ENCODE assay signal across 5 cellular contexts in the genomic region with DNA sequence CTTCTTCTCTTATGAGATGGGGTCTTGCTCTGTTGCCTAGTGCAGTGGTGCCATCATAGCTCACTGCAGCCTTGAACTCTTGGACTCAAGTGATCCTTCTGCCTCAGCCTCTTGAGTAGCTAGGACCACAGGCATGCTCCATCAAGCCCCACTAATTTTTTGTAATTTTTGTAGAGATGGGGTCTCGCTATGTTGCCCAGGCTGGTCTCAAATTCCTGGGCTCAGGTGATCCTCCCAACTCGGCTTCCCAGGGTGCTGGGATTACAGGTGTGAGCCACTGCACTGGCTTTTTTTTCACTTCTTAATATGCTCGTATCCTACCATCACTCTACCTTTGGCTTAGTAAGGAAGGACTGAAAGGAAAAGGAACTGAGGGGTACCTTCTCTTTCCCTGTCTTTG. TPM values are rescaled to one million over a fixed set of nuclear protein-coding genes. Genes with fewer than 3 reads are reported as not detected.
DNase-seq lines count a peak whose midpoint lies in the region; ATAC-seq, FAIRE-seq and TF ChIP-seq lines count a peak whose summit lies in the region.
"Not testable (repeated sequence)": the region's sequence is repeated elsewhere in the genome, so short reads cannot be mapped to it uniquely, and the experiment has no call there.

No MANE protein-coding gene starts in this region.

- peaks cover 18% of the 10 kb centered on the region for H3K4me1 Mint-ChIP-seq in WTC11

- not testable (repeated sequence) for H2BK5ac ChIP-seq in H1 (ENCODE audit: low read depth, low read length)

- H3K23ac ChIP-seq in H1 (ENCODE audit: insufficient read length): not testable (repeated sequence)

- 91% methylated on average over 3 of the region's 3 CpGs; no CpG with 5 or more reads in 1 of the 2 experiments for whole genome bisulfite sequencing in H1 (ENCODE audit: extremely low coverage in 1 of 2, insufficient coverage in 1 of 2, insufficient read length in 1 of 2, insufficient replicate concordance in 2 of 2, low coverage in 1 of 2, low lambda C conversion rate in 2 of 2, missing lambda C conversion rate in 1 of 2), 2 experiments
- 43% methylated on average over 3 of the region's 3 CpGs for WGBS in HepG2 (ENCODE audit: low lambda C conversion rate)

- not testable (repeated sequence) for H3K23me2 ChIP-seq in H1 (ENCODE audit: low read depth, low read length)

- not testable (repeated sequence) for BruUV-seq in Panc1 (replicated peaks; lab: Mats Ljungman, UMichigan); HepG2 (replicated peaks; lab: Mats Ljungman, UMichigan)

- not testable (repeated sequence) for H3K9me3 ChIP-seq in Panc1 (ENCODE audit: control insufficient read depth, insufficient read depth, low read depth, low read length); H1 (ENCODE audit: insufficient read depth in 2 of 2, low read depth in 1 of 2, low read length in 1 of 2); HepG2 (ENCODE audit: low read length)

- TF ChIP-seq CTCF in Panc1 (IDR thresholded peaks at IDR 0.05); WTC11 (IDR thresholded peaks at IDR 0.05); H1 (IDR thresholded peaks at IDR 0.05; ENCODE audit: control extremely low read depth in 1 of 3, insufficient read depth in 1 of 3, low read depth in 1 of 3, low read length in 3 of 3); HepG2 (CRISPR knock-in tag; IDR thresholded peaks at IDR 0.05): not testable (repeated sequence)

- TF ChIP-seq RAD21 in H1 (IDR thresholded peaks at IDR 0.05 in 1 of 2, conservative IDR thresholded peaks at IDR 0.05 in 1 of 2; ENCODE audit: low read depth in 2 of 2, low read length in 2 of 2); HepG2 (CRISPR knock-in tag; IDR thresholded peaks at IDR 0.05): not testable (repeated sequence)

- peak overlapping the region; percentile 53; the same call in 1 of the 2 replicates for H2BK12ac ChIP-seq in H1 (ENCODE audit: low read depth, low read length)

- POLR2A ChIA-PET in Panc1 (lab: Charles Lee); WTC11 (lab: Charles Lee); H1 (lab: Charles Lee; ENCODE audit: partially characterized antibody); HepG2 (lab: Yijun Ruan, JAX): not testable (repeated sequence)

- not testable (repeated sequence) for H4K5ac ChIP-seq in H1 (ENCODE audit: insufficient read length, low read depth, low read length)

- H3K36me3 Mint-ChIP-seq in WTC11: peaks cover 19% of the 10 kb centered on the region

- not testable (repeated sequence) for H4K20me1 ChIP-seq in H1 (replicated peaks in 1 of 2; ENCODE audit: control insufficient read depth in 1 of 2, insufficient read depth in 2 of 2, low read length in 2 of 2); HepG2 (ENCODE audit: insufficient read depth, low read length)

- H4K8ac ChIP-seq in H1 (ENCODE audit: extremely low read depth, insufficient read depth, low read length): not testable (repeated sequence)

- TF ChIP-seq EP300 in H1 (IDR thresholded peaks at IDR 0.05; ENCODE audit: borderline replicate concordance in 1 of 2, low read depth in 2 of 2, low read length in 2 of 2); HepG2 (IDR thresholded peaks at IDR 0.05; ENCODE audit: low read depth in 2 of 2, low read length in 2 of 2); HepG2 (CRISPR knock-in tag; IDR thresholded peaks at IDR 0.05; ENCODE audit: borderline replicate concordance): not testable (repeated sequence)

- H3K36me3 ChIP-seq in Panc1 (ENCODE audit: control insufficient read depth, insufficient read depth, low read length); H1 (ENCODE audit: control insufficient read depth in 2 of 4, insufficient read depth in 4 of 4, low read length in 3 of 4); HepG2 (replicated peaks in 1 of 2; ENCODE audit: control insufficient read depth in 1 of 2, insufficient read depth in 2 of 2, low read length in 2 of 2): not testable (repeated sequence)

- FAIRE-seq in H1 (lab: Jason Lieb, UNC); HepG2 (lab: Jason Lieb, UNC): not testable (repeated sequence)
- peak; percentile 5 for FAIRE-seq in urothelium cell line (lab: Jason Lieb, UNC)

- H3K4me3 ChIP-seq in Panc1 (ENCODE audit: low read depth in 2 of 2, low read length in 2 of 2); H1 (ENCODE audit: extremely low read depth in 1 of 4, insufficient read depth in 2 of 4, low read depth in 3 of 4, low read length in 4 of 4); HepG2 (replicated peaks in 1 of 3; ENCODE audit: insufficient read depth in 1 of 3, low read depth in 2 of 3, low read length in 3 of 3): not testable (repeated sequence)

- not testable (repeated sequence) for H2BK20ac ChIP-seq in H1 (ENCODE audit: low read length)

- not testable (repeated sequence) for H2AK5ac ChIP-seq in H1 (ENCODE audit: low read depth, low read length)

- CTCF ChIA-PET in Panc1 (lab: Charles Lee); HepG2 (lab: Yijun Ruan, JAX; ENCODE audit: low intra/inter-chr PET ratio, low total read pairs): not testable (repeated sequence)
- CTCF ChIA-PET in WTC11 (lab: Charles Lee) (interaction anchor here (1.4 to 1.6 kb wide), 2 partner anchors 10 to 194 kb away, joined by 8 to 9 read pairs; no protein-coding TSS in a partner anchor), H1 (lab: Charles Lee; ENCODE audit: partially characterized antibody) (interaction anchor here (1.1 to 3.4 kb wide), 5 partner anchors 11 to 193 kb away, joined by 3 to 12 read pairs (median 6); no protein-coding TSS in a partner anchor)

- H4K91ac ChIP-seq in H1 (replicated peaks; ENCODE audit: insufficient read length, low read length): not testable (repeated sequence)

- H3K9me3 Mint-ChIP-seq in WTC11: peaks cover 11% of the 10 kb centered on the region

- not testable (repeated sequence) for H3K4me1 ChIP-seq in Panc1 (ENCODE audit: control insufficient read depth, insufficient read depth, low read length); H1 (replicated peaks in 1 of 4; ENCODE audit: control insufficient read depth in 3 of 4, insufficient read depth in 4 of 4, low read length in 3 of 4)
- H3K4me1 ChIP-seq in HepG2 (ENCODE audit: insufficient read depth, low read length): peaks cover 17% of the 10 kb centered on the region

- H3K79me1 ChIP-seq in H1 (ENCODE audit: low read depth, low read length): not testable (repeated sequence)

- not testable (repeated sequence) for H2BK15ac ChIP-seq in H1 (ENCODE audit: low read length)

- not testable (repeated sequence) for H3K9ac ChIP-seq in H1 (replicated peaks in 1 of 4; ENCODE audit: extremely low read depth in 1 of 4, low read depth in 3 of 4, low read length in 3 of 4); HepG2 (ENCODE audit: insufficient read depth, low read depth, low read length)

- intact Hi-C loops in Panc1 (cut with micrococcal nuclease; ENCODE audit: unreplicated experiment); HepG2 (cut with micrococcal nuclease; ENCODE audit: unreplicated experiment): not testable (repeated sequence)

- H2AFZ ChIP-seq in H1 (ENCODE audit: low read length); HepG2 (ENCODE audit: low read length): not testable (repeated sequence)

- not testable (repeated sequence) for H2BK120ac ChIP-seq in H1 (replicated peaks; ENCODE audit: low read depth, low read length)

- H3K79me2 ChIP-seq in H1 (ENCODE audit: control insufficient read depth in 1 of 2, insufficient read depth in 2 of 2, low read length in 2 of 2); HepG2 (ENCODE audit: insufficient read depth, low read length): not testable (repeated sequence)

- in situ Hi-C loops in Panc1 (cut with HindIII; ENCODE audit: low pct_unique_long_range_greater_than_20kb, low sequenced_read_pairs): not testable (repeated sequence)
- in situ Hi-C loops in HepG2 (cut with HindIII; ENCODE audit: extremely low pct_ligation_motif_present, low pct_unique_long_range_greater_than_20kb): loop anchor here (25.0 kb wide), 1 partner anchor 410 kb away; no protein-coding TSS in a partner anchor

- H3K4ac ChIP-seq in H1 (replicated peaks; ENCODE audit: insufficient read length, low read depth, low read length): not testable (repeated sequence)

- DNase-seq in Panc1 (ENCODE audit: low read depth, low spot score); WTC11 (ENCODE audit: low spot score); H1 (ENCODE audit: low read depth in 1 of 2, low spot score in 2 of 2); HepG2 (ENCODE audit: low spot score); urothelium cell line (ENCODE audit: low spot score): not testable (repeated sequence)

- not testable (repeated sequence) for H3K56ac ChIP-seq in H1 (replicated peaks; ENCODE audit: insufficient read length, low read depth, low read length)

- not testable (repeated sequence) for H3K14ac ChIP-seq in H1 (ENCODE audit: insufficient read length)

- 0 out of 2 replicates have a peak overlapping the region, but pooled peaks have one; percentile 19 for H3K27ac Mint-ChIP-seq in WTC11

- H3K27ac ChIP-seq in Panc1 (ENCODE audit: low read length): 0 out of 2 replicates have a peak overlapping the region, but pooled peaks have one; percentile 32
- not testable (repeated sequence) for H3K27ac ChIP-seq in H1 (ENCODE audit: low read depth, low read length); HepG2 (ENCODE audit: extremely low read length, insufficient read depth, low read length)

- H3K4me2 ChIP-seq in H1 (ENCODE audit: insufficient read depth in 1 of 2, low read depth in 2 of 2, low read length in 2 of 2); HepG2 (ENCODE audit: low read depth, low read length): not testable (repeated sequence)

- not testable (repeated sequence) for H3K27me3 Mint-ChIP-seq in WTC11 (ENCODE audit: low read depth)

- not testable (repeated sequence) for H3K18ac ChIP-seq in H1 (ENCODE audit: extremely low read depth, low read length)

- ATAC-seq in Panc1, WTC11, HepG2: not testable (repeated sequence)

- H3K27me3 ChIP-seq in Panc1 (ENCODE audit: control insufficient read depth, insufficient read depth, low read length); H1 (replicated peaks in 1 of 4; ENCODE audit: control insufficient read depth in 3 of 4, extremely low read depth in 1 of 4, insufficient read depth in 3 of 4, low read length in 3 of 4); HepG2 (ENCODE audit: control insufficient read depth in 1 of 2, insufficient read depth in 2 of 2, low read length in 2 of 2): not testable (repeated sequence)

- H3K4me3 Mint-ChIP-seq in WTC11: not testable (repeated sequence)

- not testable (repeated sequence) for TF ChIP-seq POLR2A in H1 (IDR thresholded peaks at IDR 0.05; ENCODE audit: control extremely low read depth in 1 of 2, low read depth in 2 of 2, low read length in 2 of 2); HepG2 (IDR thresholded peaks at IDR 0.05; ENCODE audit: insufficient read depth in 1 of 2, low read depth in 2 of 2, low read length in 2 of 2)

RNA-seq across cellular contexts. Expression of gene TGIF1, which starts 22.1 kb away (rescaled TPM):
- total RNA-seq in Panc1 (2021; ENCODE audit: unreplicated experiment) (171 TPM), WTC11 (2021) (201 to 210 TPM (median 206 TPM) in 3 replicates), HepG2 (2016; rRNA removed; fragmentation: Illumina TruSeq; extraction: Trizol) (44.0 and 50.0 TPM in 2 replicates)
- polyA plus RNA-seq in Panc1 (2012; ENCODE audit: insufficient read length): 131 TPM
- total RNA-seq in H1 (2021; fragmentation: NEBNext Ultra II Directional; extraction: Animal tissue kit (Norgen Biotek cat#: 25700)): 259 and 262 TPM in 2 replicates
- polyA plus RNA-seq in H1 (2011; rRNA removed) (256 and 288 TPM in 2 replicates), HepG2 (2011; rRNA removed) (76.1 and 76.3 TPM in 2 replicates)
- 274 TPM for polyA plus RNA-seq in H1 (2011; cell fraction: cytosol; rRNA removed)
- 280 TPM for polyA plus RNA-seq in H1 (2011; cell fraction: nucleus; rRNA removed)
- polyA plus RNA-seq in H1 (2012, experiment 1 of 2): 212 to 243 TPM (median 229 TPM) in 4 replicates
- 150 TPM for polyA plus RNA-seq in H1 (2012, experiment 2 of 2)
- polyA plus RNA-seq in H1 (2013, experiment 1 of 2): 190 TPM
- 187 TPM for polyA plus RNA-seq in H1 (2013, experiment 2 of 2)
- polyA minus RNA-seq in H1 (2011; rRNA and poly(A)+ RNA removed): 288 and 445 TPM in 2 replicates
- polyA minus RNA-seq in H1 (2011; cell fraction: cytosol; rRNA and poly(A)+ RNA removed): 110 TPM
- polyA minus RNA-seq in H1 (2011; cell fraction: nucleus; rRNA and poly(A)+ RNA removed): 155 TPM
- total RNA-seq in HepG2 (2016; cell fraction: cytosol; rRNA removed; fragmentation: Illumina TruSeq; extraction: Trizol; ENCODE audit: low read depth): 15.3 and 17.9 TPM in 2 replicates
- 39.7 and 48.5 TPM in 2 replicates for total RNA-seq in HepG2 (2016; cell fraction: insoluble cytoplasmic fraction; rRNA removed; fragmentation: Illumina TruSeq; extraction: Trizol)
- 31.9 and 33.8 TPM in 2 replicates for total RNA-seq in HepG2 (2016; cell fraction: membrane; rRNA removed; fragmentation: Illumina TruSeq; extraction: Trizol)
- total RNA-seq in HepG2 (2016; cell fraction: nucleus; rRNA removed; fragmentation: Illumina TruSeq; extraction: Trizol): 48.5 and 49.4 TPM in 2 replicates
- polyA plus RNA-seq in HepG2 (2011; cell fraction: cytosol; rRNA removed): 82.7 and 83.0 TPM in 2 replicates
- 170 and 172 TPM in 2 replicates for polyA plus RNA-seq in HepG2 (2011; cell fraction: nucleus; rRNA removed)
- 35.4 and 51.3 TPM in 2 replicates for polyA plus RNA-seq in HepG2 (2012)
- polyA plus RNA-seq in HepG2 (2016; cell fraction: cytosol; fragmentation: Illumina TruSeq; extraction: Trizol; ENCODE audit: low read depth): 8.5 and 8.6 TPM in 2 replicates
- 37.9 and 44.1 TPM in 2 replicates for polyA plus RNA-seq in HepG2 (2016; cell fraction: insoluble cytoplasmic fraction; fragmentation: Illumina TruSeq; extraction: Trizol; ENCODE audit: low read depth)
- polyA plus RNA-seq in HepG2 (2016; cell fraction: membrane; fragmentation: Illumina TruSeq; extraction: Trizol; ENCODE audit: low read depth): 16.3 and 18.7 TPM in 2 replicates
- polyA plus RNA-seq in HepG2 (2016; cell fraction: nucleus; fragmentation: Illumina TruSeq; extraction: Trizol; ENCODE audit: insufficient read depth, low read depth): 82.0 and 82.8 TPM in 2 replicates
- polyA minus RNA-seq in HepG2 (2011; rRNA and poly(A)+ RNA removed; ENCODE audit: low replicate concordance): 89.5 and 113 TPM in 2 replicates
- 43.2 and 45.1 TPM in 2 replicates for polyA minus RNA-seq in HepG2 (2011; cell fraction: cytosol; rRNA and poly(A)+ RNA removed)
- polyA minus RNA-seq in HepG2 (2011; cell fraction: nucleus; rRNA and poly(A)+ RNA removed): 66.8 and 68.0 TPM in 2 replicates
